ENCODE assay signal across 10 cellular contexts in the genomic region with DNA sequence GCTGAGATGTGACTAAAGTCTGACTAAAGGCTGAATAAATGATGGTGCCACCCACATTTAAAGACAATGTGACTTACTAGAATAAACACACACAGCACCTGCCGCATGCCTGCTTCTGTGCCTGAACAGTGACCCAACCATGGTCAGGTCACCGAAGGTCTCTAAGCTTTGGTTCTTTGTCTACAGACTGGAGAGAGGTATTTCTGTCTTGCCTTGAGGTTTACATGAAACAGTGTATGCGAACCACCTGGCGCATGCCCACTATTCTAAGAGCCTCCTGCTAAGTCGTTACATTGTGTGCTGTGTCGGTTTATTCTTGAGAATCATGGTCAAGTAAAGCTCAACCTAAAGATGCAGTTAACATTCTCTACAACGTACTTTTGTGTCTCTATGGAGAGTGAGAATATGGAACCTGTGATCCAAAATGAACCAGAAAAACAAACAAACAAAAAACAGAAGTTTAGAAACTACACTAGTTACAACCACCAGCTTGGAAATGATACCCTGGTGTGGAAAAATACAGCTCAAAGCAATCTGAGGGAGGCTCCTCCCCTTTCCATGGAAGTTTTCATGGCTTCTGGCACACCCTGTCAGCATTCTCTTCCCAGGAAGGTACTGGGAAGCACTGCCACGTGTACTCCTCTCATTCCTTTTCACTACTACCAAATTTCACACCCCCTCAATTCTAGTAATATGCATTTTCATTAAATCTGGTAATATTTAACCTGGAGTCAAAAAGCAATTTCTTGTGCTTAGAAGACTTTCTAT. TPM values are rescaled to one million over a fixed set of nuclear protein-coding genes. Genes with fewer than 3 reads are reported as not detected.
DNase-seq lines count a peak whose midpoint lies in the region; ATAC-seq and TF ChIP-seq lines count a peak whose summit lies in the region.
"Had no signal": no experiment of that assay in that cellular context is flagged by ENCODE, and none has a peak within 500 bp of the region (broad histone marks: within the 10 kb centered on the region; RNA-seq: fewer than 3 reads in every experiment).

No MANE protein-coding gene starts in this region.

- intact Hi-C loops in prostate gland (cut with DNase I) = no loop called here

- H3K9me3 ChIP-seq in prostate gland (no peaks in the 10 kb centered on the region), WERI-Rb-1 (ENCODE audit: severe bottlenecking) (no peaks in the 10 kb centered on the region)

- TF ChIP-seq POLR2A in prostate gland (IDR thresholded peaks at IDR 0.05) = no peak

- H3K27me3 Mint-ChIP-seq in activated CD8-positive, alpha-beta T cell treated with anti-CD3 and anti-CD28 coated beads, Interleukin-2, amount 10 ng/mL, durations not matched to agents 7 days and 5 days (ENCODE audit: low read depth) = no peaks in the 10 kb centered on the region
- H3K27me3 Mint-ChIP-seq in naive B cell = no peaks in the 10 kb centered on the region

- H3K4me3 Mint-ChIP-seq in activated CD8-positive, alpha-beta T cell treated with anti-CD3 and anti-CD28 coated beads, Interleukin-2, amount 10 ng/mL, durations not matched to agents 7 days and 5 days = peak overlapping the region; percentile 48
- peak overlapping the region in 7 of 8 donors; percentile 67 to 92 (median 82) for H3K4me3 Mint-ChIP-seq in naive B cell
- H3K4me3 Mint-ChIP-seq: nephron had no signal

- peaks cover 62% of the 10 kb centered on the region for H3K4me1 Mint-ChIP-seq in activated CD8-positive, alpha-beta T cell treated with anti-CD3 and anti-CD28 coated beads, Interleukin-2, amount 10 ng/mL, durations not matched to agents 7 days and 5 days (ENCODE audit: low read depth)
- peaks cover 64 to 90% (median 68%) of the 10 kb centered on the region in 3 donors for H3K4me1 Mint-ChIP-seq in naive B cell

- DNase-seq in GM12864 (ENCODE audit: low read depth) (peak; percentile 78), naive B cell (no peak), cortex of kidney (lab: John Stamatoyannopoulos, UW) (no peak), prostate gland (ENCODE audit: low spot score) (no peak), WERI-Rb-1 (no peak)
- DNase-seq in activated CD8-positive, alpha-beta T cell treated with anti-CD3 and anti-CD28 coated beads, Interleukin-2, amount 10 ng/mL, durations not matched to agents 7 days and 5 days = no peak
- DNase-seq in effector CD8-positive, alpha-beta T cell (lab: John Stamatoyannopoulos, UW) = no peak

- CTCF ChIA-PET in activated CD8-positive, alpha-beta T cell treated with anti-CD3 and anti-CD28 coated beads, Interleukin-2, amount 10 ng/mL, durations not matched to agents 7 days and 5 days (lab: Charles Lee) = interaction anchor here (0.7 to 3.5 kb wide), 9 partner anchors 17 to 223 kb away, joined by 3 to 29 read pairs (median 5); a partner anchor contains a TSS

- H3K27ac Mint-ChIP-seq in activated CD8-positive, alpha-beta T cell treated with anti-CD3 and anti-CD28 coated beads, Interleukin-2, amount 10 ng/mL, durations not matched to agents 7 days and 5 days = no peak overlapping the region
- peak overlapping the region; percentile 97 to 100 (median 99) for H3K27ac Mint-ChIP-seq in naive B cell

- TF ChIP-seq CTCF in GM12864 (IDR thresholded peaks at IDR 0.05; ENCODE audit: low read depth, low read length, missing control alignments) (no peak), prostate gland (IDR thresholded peaks at IDR 0.05) (no peak), WERI-Rb-1 (IDR thresholded peaks at IDR 0.05; ENCODE audit: low read depth, low read length) (no peak)

- H3K27ac ChIP-seq in prostate gland (no peak overlapping the region), WERI-Rb-1 (no peak overlapping the region)
- H3K27ac ChIP-seq: epithelial cell of prostate had no signal

- no peaks in the 10 kb centered on the region for H3K4me1 ChIP-seq in prostate gland (replicated peaks)

- H3K4me3 ChIP-seq in GM12864 (ENCODE audit: low read depth, low read length) (no peak overlapping the region; the same call in 1 of the 2 replicates), prostate gland (no peak overlapping the region), WERI-Rb-1 (ENCODE audit: low read depth, low read length) (no peak overlapping the region)

- no peaks in the 10 kb centered on the region for H3K36me3 ChIP-seq in prostate gland
- no peaks in the 10 kb centered on the region for H3K36me3 ChIP-seq in WERI-Rb-1

- H3K36me3 Mint-ChIP-seq in activated CD8-positive, alpha-beta T cell treated with anti-CD3 and anti-CD28 coated beads, Interleukin-2, amount 10 ng/mL, durations not matched to agents 7 days and 5 days (ENCODE audit: low read depth) = peaks cover 21% of the 10 kb centered on the region
- H3K36me3 Mint-ChIP-seq in naive B cell = no peaks in the 10 kb centered on the region

- H3K9me3 Mint-ChIP-seq in activated CD8-positive, alpha-beta T cell treated with anti-CD3 and anti-CD28 coated beads, Interleukin-2, amount 10 ng/mL, durations not matched to agents 7 days and 5 days (ENCODE audit: insufficient read depth) = no peaks in the 10 kb centered on the region
- H3K9me3 Mint-ChIP-seq in naive B cell = no peaks in the 10 kb centered on the region
- H3K9me3 Mint-ChIP-seq: nephron had no signal

- POLR2A ChIA-PET in activated CD8-positive, alpha-beta T cell treated with anti-CD3 and anti-CD28 coated beads, Interleukin-2, amount 10 ng/mL, durations not matched to agents 7 days and 5 days (lab: Charles Lee) = interaction anchor here (1.0 to 4.5 kb wide), 4 partner anchors 15 to 166 kb away, joined by 4 to 83 read pairs (median 4); a partner anchor contains a TSS

- 86% methylated on average over 8 of the region's 8 CpGs for WGBS in prostate gland

- ATAC-seq in GM21423 (IDR thresholded peaks at IDR 0.05; ENCODE audit: unreplicated experiment) (peak; percentile 12), naive B cell (ENCODE audit: low read depth in 2 of 2) (no peak)
- no peak for ATAC-seq in activated CD8-positive, alpha-beta T cell treated with anti-CD3 and anti-CD28 coated beads, Interleukin-2, amount 10 ng/mL, durations not matched to agents 7 days and 5 days

- no peaks in the 10 kb centered on the region for H3K27me3 ChIP-seq in prostate gland (replicated peaks; ENCODE audit: insufficient read depth)
- H3K27me3 ChIP-seq in WERI-Rb-1 (ENCODE audit: insufficient read depth, low read depth, severe bottlenecking) = no peaks in the 10 kb centered on the region

RNA-seq across cellular contexts. Expression of a gene that starts 40.0 kb away (rescaled TPM):
- total RNA-seq in activated CD8-positive, alpha-beta T cell treated with anti-CD3 and anti-CD28 coated beads, Interleukin-2, amount 10 ng/mL, durations not matched to agents 7 days and 5 days = 10 to 100 TPM; 44.5 to 45.3 TPM
- polyA plus RNA-seq in naive B cell (ENCODE audit: low read depth in 6 of 6) = 10 to 100 TPM; 27.5 to 78.6 (median 34.2) TPM
- total RNA-seq in prostate gland = 10 to 100 TPM; 29.4 to 46.6 TPM
